ENCODE assay signal across 23 cellular contexts in genomic region chr16:51382215-51382614, GRCh38.
DNase-seq lines count a peak whose midpoint lies in the region; ATAC-seq and TF ChIP-seq lines count a peak whose summit lies in the region.
"Had no signal": no experiment of that assay in that cellular context is flagged by ENCODE, and none has a peak within 500 bp of the region (broad histone marks: within the 10 kb centered on the region; RNA-seq: fewer than 3 reads in every experiment).

No MANE protein-coding gene starts in this region.

- H3K4me1 ChIP-seq in body of pancreas, result peaks cover 9% of the 10 kb centered on the region
- no peaks in the 10 kb centered on the region for H3K4me1 ChIP-seq in esophagus squamous epithelium
- H3K4me1 ChIP-seq: SJSA1 had no signal

- DNase-seq in ELR (ENCODE audit: low read depth) (peak; percentile 8), body of pancreas (peak in 3 of 4 donors; percentile 7 to 39 (median 14)), kidney tubule cell (ENCODE audit: low spot score) (peak; percentile 81), retinal pigment epithelial cell (ENCODE audit: low read depth) (peak; percentile 27), esophagus squamous epithelium (lab: John Stamatoyannopoulos, UW) (no peak), substantia nigra (lab: John Stamatoyannopoulos, UW) (no peak)
- DNase-seq: AML-193; C1 segment of cervical spinal cord; CD4-positive, alpha-beta memory T cell; COR-L47; GDM1; GOT3; HCEC 1CT; Karpas-422; NCI-H1105; NCI-H1436 treated with DMSO at 0.1 percent for 48 hours; NCI-H187 treated with DMSO at 0.1 percent for 48 hours; NCI-H2171 treated with DMSO at 0.1 percent for 48 hours; NCI-H524; NCI-H774 had no signal

- H3K4me3 ChIP-seq in body of pancreas, result no peak overlapping the region
- no peak overlapping the region for H3K4me3 ChIP-seq in retinal pigment epithelial cell (ENCODE audit: low read length)
- no peak overlapping the region for H3K4me3 ChIP-seq in esophagus squamous epithelium
- H3K4me3 ChIP-seq: GM12878, SJSA1 had no signal

- no peak overlapping the region for H3K27ac ChIP-seq in body of pancreas
- H3K27ac ChIP-seq in esophagus squamous epithelium, result no peak overlapping the region
- H3K27ac ChIP-seq in substantia nigra (ENCODE audit: low read depth, low read length, poor library complexity, severe bottlenecking), result no peak overlapping the region
- H3K27ac ChIP-seq: SJSA1 had no signal

- TF ChIP-seq CTCF in body of pancreas (IDR thresholded peaks at IDR 0.05) (no peak), retinal pigment epithelial cell (conservative IDR thresholded peaks at IDR 0.05; ENCODE audit: low read depth, low read length) (no peak), esophagus squamous epithelium (IDR thresholded peaks at IDR 0.05) (no peak)

- no peaks in the 10 kb centered on the region for H3K27me3 ChIP-seq in body of pancreas
- H3K27me3 ChIP-seq in esophagus squamous epithelium, result no peaks in the 10 kb centered on the region
- H3K27me3 ChIP-seq: SJSA1 had no signal

- no peaks in the 10 kb centered on the region for H3K36me3 ChIP-seq in body of pancreas (replicated peaks in 1 of 2; ENCODE audit: insufficient read depth in 1 of 2, low read depth in 2 of 2)
- no peaks in the 10 kb centered on the region for H3K36me3 ChIP-seq in esophagus squamous epithelium
- H3K36me3 ChIP-seq: SJSA1 had no signal

- H3K9me3 ChIP-seq in body of pancreas (no peaks in the 10 kb centered on the region), esophagus squamous epithelium (no peaks in the 10 kb centered on the region)
- H3K9me3 ChIP-seq: SJSA1 had no signal

- ATAC-seq in body of pancreas (peak; percentile 88), HG03025 (IDR thresholded peaks at IDR 0.05; ENCODE audit: low FRiP score, unreplicated experiment) (no peak)
- ATAC-seq: GM12878 had no signal

- no peak for TF ChIP-seq POLR2A in body of pancreas (IDR thresholded peaks at IDR 0.05)
- TF ChIP-seq POLR2A in esophagus squamous epithelium (IDR thresholded peaks at IDR 0.05), result no peak

- 42 to 43% methylated on average over 3 of the region's 3 CpGs for WGBS in body of pancreas, 2 donors
- WGBS in esophagus squamous epithelium, 2 donors, result 58 to 61% methylated on average over 3 of the region's 3 CpGs

- intact Hi-C loops in body of pancreas (cut with DNase I) (loop anchor here (10.0 kb wide), 1 partner anchor 227 kb away; the partner anchor contains the start of gene SALL1), esophagus squamous epithelium (cut with DNase I) (no loop called here)

Comparison
In these comparisons a context has a peak if more than half of its experiments do, and no peak if none do; other contexts are left out.
1. DNase-seq: peak in ELR (single experiment), body of pancreas (3 of 4), kidney tubule cell (single experiment) and retinal pigment epithelial cell (single experiment); none in esophagus squamous epithelium (single experiment) and substantia nigra (0 of 49).